18 cellular contexts compared by ENCODE assay signal in the genomic region with DNA sequence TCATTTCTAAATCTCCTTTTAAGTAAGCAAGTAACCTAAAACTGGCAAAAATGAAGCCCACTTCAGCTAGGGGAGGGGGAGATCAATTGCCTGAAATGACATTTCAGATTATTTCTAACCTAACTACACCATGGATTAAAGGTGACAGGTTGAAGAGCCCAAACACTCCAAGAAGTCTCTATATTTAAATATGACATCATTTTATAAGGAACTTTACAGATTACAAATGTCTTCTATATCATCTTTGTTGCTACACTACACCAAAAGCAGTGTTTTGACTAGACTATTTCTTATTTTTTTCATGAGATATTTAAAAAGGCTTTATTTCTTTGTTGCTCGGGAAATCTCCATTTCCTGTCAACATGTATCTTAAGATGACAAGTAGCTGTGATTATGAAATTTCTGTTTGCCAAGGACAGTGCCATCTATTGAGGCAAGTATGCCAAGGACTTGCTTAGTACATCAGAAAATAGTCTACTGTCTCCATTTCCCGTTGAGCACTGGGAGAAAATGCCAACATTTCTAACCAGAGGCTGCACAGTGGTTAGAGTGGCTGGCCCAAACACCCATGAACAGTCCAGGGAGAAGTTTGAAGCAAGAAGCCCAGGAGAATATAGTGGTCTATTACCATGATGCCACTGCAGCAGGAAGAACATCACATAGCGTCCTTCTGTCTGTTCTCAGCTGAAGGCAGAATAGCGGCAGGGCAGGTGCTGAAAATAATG.
DNase-seq lines count a peak whose midpoint lies in the region; ATAC-seq and TF ChIP-seq lines count a peak whose summit lies in the region.
"Had no signal": no experiment of that assay in that cellular context is flagged by ENCODE, and none has a peak within 500 bp of the region (broad histone marks: within the 10 kb centered on the region; RNA-seq: fewer than 3 reads in every experiment).

No MANE protein-coding gene starts in this region.

- H3K27ac ChIP-seq in gastroesophageal sphincter (peak overlapping the region; percentile 53 to 74 (median 60)), rectal smooth muscle tissue (ENCODE audit: low read depth, low read length) (peak overlapping the region; percentile 44), mesendoderm (ENCODE audit: low read depth, low read length) (no peak overlapping the region)

- H2BK120ac ChIP-seq in mesendoderm (ENCODE audit: low read depth, low read length), result no peak overlapping the region

- TF ChIP-seq CTCF in AG10803 (conservative IDR thresholded peaks at IDR 0.05; ENCODE audit: low read length), result no peak
- TF ChIP-seq CTCF in Loucy (conservative IDR thresholded peaks at IDR 0.05; ENCODE audit: low read length), result peak; percentile 28; the same call in 1 of the 2 replicates
- TF ChIP-seq CTCF in gastroesophageal sphincter (IDR thresholded peaks at IDR 0.05), result no peak

- H3K79me2 ChIP-seq in Loucy (ENCODE audit: insufficient read depth, low read length), result no peaks in the 10 kb centered on the region
- no peaks in the 10 kb centered on the region for H3K79me2 ChIP-seq in mesendoderm (ENCODE audit: control insufficient read depth, insufficient read depth, low read length)

- H2BK15ac ChIP-seq in mesendoderm (replicated peaks; ENCODE audit: low read depth), result no peak overlapping the region

- no peak overlapping the region for H2AFZ ChIP-seq in Loucy (ENCODE audit: low read length)

- no peaks in the 10 kb centered on the region for H3F3A ChIP-seq in Loucy (ENCODE audit: low read depth)

- H3K9ac ChIP-seq in Loucy (ENCODE audit: low read depth, low read length, poor library complexity, severe bottlenecking) (no peak overlapping the region), rectal smooth muscle tissue (ENCODE audit: low read length) (no peak overlapping the region), mesendoderm (ENCODE audit: low read length) (no peak overlapping the region)

- H3K4me2 ChIP-seq in Loucy (ENCODE audit: low read depth, low read length, poor library complexity, severe bottlenecking) (no peak overlapping the region), mesendoderm (ENCODE audit: low read length) (no peak overlapping the region)

- peaks cover 3% of the 10 kb centered on the region for H3K4me1 Mint-ChIP-seq in activated CD8-positive, alpha-beta T cell treated with anti-CD3 and anti-CD28 coated beads, Interleukin-2, amount 10 ng/mL, durations not matched to agents 7 days and 5 days (ENCODE audit: low read depth)
- no peaks in the 10 kb centered on the region for H3K4me1 Mint-ChIP-seq in stimulated activated naive B cell treated with anti-CD40 and anti-IgM and Interleukin-4, amounts not matched to agents 10 μg/mL and 1 μg/mL and 100 μg/mL, for 72 hours
- peaks cover 4% of the 10 kb centered on the region for H3K4me1 Mint-ChIP-seq in activated naive CD8-positive, alpha-beta T cell treated with anti-CD3 and anti-CD28 coated beads for 36 hours
- H3K4me1 Mint-ChIP-seq: stimulated activated memory B cell treated with anti-CD40 and anti-IgM and Interleukin-4, amounts not matched to agents 10 μg/mL and 1 μg/mL and 100 μg/mL, for 72 hours had no signal

- H4K5ac ChIP-seq in mesendoderm (ENCODE audit: low read length), result no peak overlapping the region

- H3K27me3 ChIP-seq in Loucy (ENCODE audit: insufficient read depth, low read length, poor library complexity, severe bottlenecking) (no peaks in the 10 kb centered on the region), gastroesophageal sphincter (no peaks in the 10 kb centered on the region), rectal smooth muscle tissue (ENCODE audit: control insufficient read depth, insufficient read depth, low read length) (no peaks in the 10 kb centered on the region), mesendoderm (ENCODE audit: insufficient read depth, low read length, poor library complexity) (no peaks in the 10 kb centered on the region)

- no peak overlapping the region for H3K27ac Mint-ChIP-seq in activated CD8-positive, alpha-beta T cell treated with anti-CD3 and anti-CD28 coated beads, Interleukin-2, amount 10 ng/mL, durations not matched to agents 7 days and 5 days
- no peak overlapping the region for H3K27ac Mint-ChIP-seq in stimulated activated naive B cell treated with anti-CD40 and anti-IgM and Interleukin-4, amounts not matched to agents 10 μg/mL and 1 μg/mL and 100 μg/mL, for 72 hours
- H3K27ac Mint-ChIP-seq in activated naive CD8-positive, alpha-beta T cell treated with anti-CD3 and anti-CD28 coated beads for 36 hours, result no peak overlapping the region
- H3K27ac Mint-ChIP-seq: activated naive CD8-positive, alpha-beta T cell treated with anti-CD3 and anti-CD28 coated beads, Interleukin-2, amount 10 ng/mL, durations not matched to agents 7 days and 5 days; effector memory CD8-positive, alpha-beta T cell; stimulated activated memory B cell treated with anti-CD40 and anti-IgM and Interleukin-4, amounts not matched to agents 10 μg/mL and 1 μg/mL and 100 μg/mL, for 72 hours had no signal

- H3K9me3 ChIP-seq in Loucy (ENCODE audit: insufficient read depth, low read depth, low read length) (no peaks in the 10 kb centered on the region), gastroesophageal sphincter (no peaks in the 10 kb centered on the region)

- H2AK5ac ChIP-seq in mesendoderm (ENCODE audit: low read length), result no peak overlapping the region

- no peak overlapping the region for H2BK5ac ChIP-seq in mesendoderm (ENCODE audit: low read length)

- no peak for TF ChIP-seq EP300 in gastroesophageal sphincter (IDR thresholded peaks at IDR 0.05)

- no peak overlapping the region for H3K23ac ChIP-seq in mesendoderm (ENCODE audit: low read length)

- ATAC-seq in gastroesophageal sphincter, result no peak
- no peak for ATAC-seq in activated CD8-positive, alpha-beta T cell treated with anti-CD3 and anti-CD28 coated beads, Interleukin-2, amount 10 ng/mL, durations not matched to agents 7 days and 5 days
- no peak for ATAC-seq in stimulated activated naive B cell treated with anti-CD40 and anti-IgM and Interleukin-4, amounts not matched to agents 10 μg/mL and 1 μg/mL and 100 μg/mL, for 72 hours (replicated peaks)
- ATAC-seq: activated T-cell treated with anti-CD3 and anti-CD28 coated beads, Interleukin-2, amount 50 U/mL, for 4 hours; effector memory CD8-positive, alpha-beta T cell; SK-N-SH treated with all-trans-retinoic acid at 6 μM for 48 hours; stimulated activated memory B cell treated with anti-CD40 and anti-IgM and Interleukin-4, amounts not matched to agents 10 μg/mL and 1 μg/mL and 100 μg/mL, for 72 hours had no signal

- H3K4me3 ChIP-seq in AG10803 (ENCODE audit: low read length), result no peak overlapping the region
- no peak overlapping the region for H3K4me3 ChIP-seq in Loucy (ENCODE audit: low read length, poor library complexity, severe bottlenecking)
- no peak overlapping the region for H3K4me3 ChIP-seq in gastroesophageal sphincter
- H3K4me3 ChIP-seq in rectal smooth muscle tissue (ENCODE audit: low read length), result no peak overlapping the region
- H3K4me3 ChIP-seq in mesendoderm (ENCODE audit: low read length), result no peak overlapping the region
- H3K4me3 ChIP-seq: lung had no signal

- no peaks in the 10 kb centered on the region for H3K79me1 ChIP-seq in mesendoderm (ENCODE audit: low read length)

- CTCF ChIA-PET in activated CD8-positive, alpha-beta T cell treated with anti-CD3 and anti-CD28 coated beads, Interleukin-2, amount 10 ng/mL, durations not matched to agents 7 days and 5 days (lab: Charles Lee), result interaction anchor here (1.5 to 1.9 kb wide), 2 partner anchors 88 to 96 kb away, joined by 4 to 5 read pairs; no protein-coding TSS in a partner anchor

- no peak overlapping the region for H4K8ac ChIP-seq in mesendoderm (ENCODE audit: low read depth, low read length)

- no peaks in the 10 kb centered on the region for H3K27me3 Mint-ChIP-seq in activated CD8-positive, alpha-beta T cell treated with anti-CD3 and anti-CD28 coated beads, Interleukin-2, amount 10 ng/mL, durations not matched to agents 7 days and 5 days (ENCODE audit: low read depth)
- H3K27me3 Mint-ChIP-seq in stimulated activated naive B cell treated with anti-CD40 and anti-IgM and Interleukin-4, amounts not matched to agents 10 μg/mL and 1 μg/mL and 100 μg/mL, for 72 hours, result peaks cover 5 to 26% of the 10 kb centered on the region in 2 donors
- no peaks in the 10 kb centered on the region for H3K27me3 Mint-ChIP-seq in activated naive CD8-positive, alpha-beta T cell treated with anti-CD3 and anti-CD28 coated beads for 36 hours
- H3K27me3 Mint-ChIP-seq: activated naive CD8-positive, alpha-beta T cell treated with anti-CD3 and anti-CD28 coated beads, Interleukin-2, amount 10 ng/mL, durations not matched to agents 7 days and 5 days had no signal

- no peak for TF ChIP-seq POLR2A in gastroesophageal sphincter (IDR thresholded peaks at IDR 0.05)

- DNase-seq in AG10803 (ENCODE audit: low read depth) (peak; percentile 49), mesendoderm (no peak)
- no peak for DNase-seq in activated CD8-positive, alpha-beta T cell treated with anti-CD3 and anti-CD28 coated beads, Interleukin-2, amount 10 ng/mL, durations not matched to agents 7 days and 5 days
- DNase-seq in stimulated activated naive B cell treated with anti-CD40 and anti-IgM and Interleukin-4, amounts not matched to agents 10 μg/mL and 1 μg/mL and 100 μg/mL, for 72 hours, result no peak
- DNase-seq in activated naive CD8-positive, alpha-beta T cell treated with anti-CD3 and anti-CD28 coated beads for 36 hours, result no peak
- DNase-seq: activated CD4-positive, alpha-beta T cell treated with anti-CD3 and anti-CD28 coated beads, Interleukin-2, amount 50 U/mL, for 48 hours; activated naive CD8-positive, alpha-beta T cell treated with anti-CD3 and anti-CD28 coated beads, Interleukin-2, amount 10 ng/mL, durations not matched to agents 7 days and 5 days; activated T-cell treated with anti-CD3 and anti-CD28 coated beads, Interleukin-2, amount 50 U/mL, for 4 hours; central memory CD4-positive, alpha-beta T cell; DMS 273 treated with DMSO at 0.1 percent for 48 hours; effector memory CD8-positive, alpha-beta T cell; KG1 had no signal

- H3K4me1 ChIP-seq in Loucy (ENCODE audit: insufficient read depth, low read length, poor library complexity, severe bottlenecking), result no peaks in the 10 kb centered on the region
- H3K4me1 ChIP-seq in gastroesophageal sphincter, result peaks cover 12 to 67% (median 23%) of the 10 kb centered on the region in 3 donors
- peaks cover 28% of the 10 kb centered on the region for H3K4me1 ChIP-seq in rectal smooth muscle tissue (ENCODE audit: control insufficient read depth, insufficient read depth, low read length)
- no peaks in the 10 kb centered on the region for H3K4me1 ChIP-seq in mesendoderm (ENCODE audit: control insufficient read depth, low read depth, low read length)

- no peaks in the 10 kb centered on the region for H3K9me3 Mint-ChIP-seq in activated CD8-positive, alpha-beta T cell treated with anti-CD3 and anti-CD28 coated beads, Interleukin-2, amount 10 ng/mL, durations not matched to agents 7 days and 5 days (ENCODE audit: insufficient read depth)
- no peaks in the 10 kb centered on the region for H3K9me3 Mint-ChIP-seq in stimulated activated naive B cell treated with anti-CD40 and anti-IgM and Interleukin-4, amounts not matched to agents 10 μg/mL and 1 μg/mL and 100 μg/mL, for 72 hours
- H3K9me3 Mint-ChIP-seq in activated naive CD8-positive, alpha-beta T cell treated with anti-CD3 and anti-CD28 coated beads for 36 hours, result no peaks in the 10 kb centered on the region
- H3K9me3 Mint-ChIP-seq: activated naive CD8-positive, alpha-beta T cell treated with anti-CD3 and anti-CD28 coated beads, Interleukin-2, amount 10 ng/mL, durations not matched to agents 7 days and 5 days; activated T-cell treated with anti-CD3 and anti-CD28 coated beads, Interleukin-2, amount 50 U/mL, for 4 hours; effector memory CD8-positive, alpha-beta T cell; stimulated activated memory B cell treated with anti-CD40 and anti-IgM and Interleukin-4, amounts not matched to agents 10 μg/mL and 1 μg/mL and 100 μg/mL, for 72 hours had no signal

- peaks cover 10% of the 10 kb centered on the region for H3K36me3 Mint-ChIP-seq in activated CD8-positive, alpha-beta T cell treated with anti-CD3 and anti-CD28 coated beads, Interleukin-2, amount 10 ng/mL, durations not matched to agents 7 days and 5 days (ENCODE audit: low read depth)
- H3K36me3 Mint-ChIP-seq in stimulated activated naive B cell treated with anti-CD40 and anti-IgM and Interleukin-4, amounts not matched to agents 10 μg/mL and 1 μg/mL and 100 μg/mL, for 72 hours, result no peaks in the 10 kb centered on the region
- peaks cover 4% of the 10 kb centered on the region for H3K36me3 Mint-ChIP-seq in activated naive CD8-positive, alpha-beta T cell treated with anti-CD3 and anti-CD28 coated beads for 36 hours
- H3K36me3 Mint-ChIP-seq: stimulated activated memory B cell treated with anti-CD40 and anti-IgM and Interleukin-4, amounts not matched to agents 10 μg/mL and 1 μg/mL and 100 μg/mL, for 72 hours had no signal

- no peaks in the 10 kb centered on the region for H3K36me3 ChIP-seq in Loucy (ENCODE audit: insufficient read depth, low read length)
- H3K36me3 ChIP-seq in gastroesophageal sphincter, result peaks cover 0 to 48% of the 10 kb centered on the region in 2 donors
- H3K36me3 ChIP-seq in rectal smooth muscle tissue (ENCODE audit: control insufficient read depth, insufficient read depth, low read length), result peaks cover under 1% of the 10 kb centered on the region
- no peaks in the 10 kb centered on the region for H3K36me3 ChIP-seq in mesendoderm (ENCODE audit: control insufficient read depth, insufficient read depth, low read length)

- H3K4ac ChIP-seq in mesendoderm (ENCODE audit: low read depth, low read length), result no peak overlapping the region

- no peaks in the 10 kb centered on the region for H4K20me1 ChIP-seq in Loucy (ENCODE audit: insufficient read depth, low read length, poor library complexity, severe bottlenecking)

- no peak overlapping the region for H3K56ac ChIP-seq in mesendoderm (ENCODE audit: low read length)

- no peaks in the 10 kb centered on the region for H3K9me2 ChIP-seq in Loucy (replicated peaks; ENCODE audit: low read depth, low read length)

- H3K18ac ChIP-seq in mesendoderm (ENCODE audit: low read length), result no peak overlapping the region

- WGBS in gastroesophageal sphincter (ENCODE audit: low coverage in 1 of 2), 2 donors, result 45 to 61% methylated on average over 2 to 4 of the region's 4 CpGs
- WGBS in mesendoderm (ENCODE audit: extremely low coverage, insufficient coverage, low lambda C conversion rate), result no CpG with 5 or more reads among the region's 4 CpGs

- POLR2A ChIA-PET in activated CD8-positive, alpha-beta T cell treated with anti-CD3 and anti-CD28 coated beads, Interleukin-2, amount 10 ng/mL, durations not matched to agents 7 days and 5 days (lab: Charles Lee), result no interaction called here

- H3K4me3 Mint-ChIP-seq in activated CD8-positive, alpha-beta T cell treated with anti-CD3 and anti-CD28 coated beads, Interleukin-2, amount 10 ng/mL, durations not matched to agents 7 days and 5 days, result no peak overlapping the region
- no peak overlapping the region for H3K4me3 Mint-ChIP-seq in stimulated activated naive B cell treated with anti-CD40 and anti-IgM and Interleukin-4, amounts not matched to agents 10 μg/mL and 1 μg/mL and 100 μg/mL, for 72 hours
- no peak overlapping the region for H3K4me3 Mint-ChIP-seq in activated naive CD8-positive, alpha-beta T cell treated with anti-CD3 and anti-CD28 coated beads for 36 hours
- H3K4me3 Mint-ChIP-seq: activated naive CD8-positive, alpha-beta T cell treated with anti-CD3 and anti-CD28 coated beads, Interleukin-2, amount 10 ng/mL, durations not matched to agents 7 days and 5 days; activated T-cell treated with anti-CD3 and anti-CD28 coated beads, Interleukin-2, amount 50 U/mL, for 4 hours; effector memory CD8-positive, alpha-beta T cell; stimulated activated memory B cell treated with anti-CD40 and anti-IgM and Interleukin-4, amounts not matched to agents 10 μg/mL and 1 μg/mL and 100 μg/mL, for 72 hours had no signal
